Comparison of ENCODE assay signal across 24 cellular contexts in the genomic region with DNA sequence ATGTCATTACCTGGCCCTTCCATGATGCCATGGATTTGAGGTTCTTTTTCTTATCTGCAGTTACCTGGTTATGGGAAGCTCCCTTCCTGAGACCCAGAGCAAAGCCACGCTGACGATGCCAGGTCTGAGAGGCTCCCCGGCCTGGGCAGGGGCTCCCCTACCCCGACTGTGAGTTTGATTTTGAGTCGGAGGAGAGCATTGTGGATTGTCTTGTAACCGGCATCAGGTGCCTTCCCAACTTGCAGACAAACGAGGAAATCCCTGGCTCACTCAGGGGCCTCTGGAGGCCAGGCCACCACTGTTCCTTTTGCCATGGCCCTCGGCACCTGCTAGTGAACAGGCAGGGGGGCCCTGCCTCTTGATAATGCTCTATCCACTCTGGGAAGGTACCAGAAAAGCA.
"Had no signal": no experiment of that assay in that cellular context is flagged by ENCODE, and none has a peak within 500 bp of the region (broad histone marks: within the 10 kb centered on the region; RNA-seq: fewer than 3 reads in every experiment).

No MANE protein-coding gene starts in this region.

- DNase-seq: activated CD4-positive, alpha-beta memory T cell treated with anti-CD3 and anti-CD28 coated beads for 36 hours; activated CD4-positive, alpha-beta T cell treated with anti-CD3 and anti-CD28 coated beads for 4 hours; activated CD8-positive, alpha-beta memory T cell treated with anti-CD3 and anti-CD28 coated beads, Interleukin-2, amount 50 U/mL, for 4 hours; activated naive CD4-positive, alpha-beta T cell; activated T-cell treated with anti-CD3 and anti-CD28 coated beads, Interleukin-2, amount 50 U/mL, for 4 hours; amniotic stem cell; brain microvascular endothelial cell; central memory CD4-positive, alpha-beta T cell; foreskin melanocyte; heart right ventricle; left lung; lower lobe of right lung; mesendoderm; mucosa of descending colon; small intestine; stimulated activated CD4-positive, alpha-beta T cell treated with anti-CD3 and anti-CD28 coated beads, Interleukin-1b, Interleukin-23, amount 100 ng/mL, for 48 hours; stimulated activated CD4-positive, alpha-beta T cell treated with anti-CD3 and anti-CD28 coated beads, Interleukin-4, amount 100 ng/mL, for 4 hours; stimulated activated CD8-positive, alpha-beta memory T cell treated with anti-CD3 and anti-CD28 coated beads, Interleukin-4, amount 100 ng/mL, for 48 hours; T-helper 9 cell had no signal

- H3K4me3 Mint-ChIP-seq: activated CD4-positive, alpha-beta memory T cell treated with anti-CD3 and anti-CD28 coated beads for 36 hours; activated T-cell treated with anti-CD3 and anti-CD28 coated beads, Interleukin-2, amount 50 U/mL, for 4 hours; activated T-helper 17 cell treated with anti-CD3 and anti-CD28 coated beads, Interleukin-2, amount 50 U/mL, for 72 hours; dendritic cell treated with granulocyte-macrophage colony-stimulating factor and Interleukin-4, amounts not matched to agents 40 ng/mL and 50 ng/mL, for 4 days; natural killer cell treated with Interleukin-12 subunit alpha and Interleukin-12 subunit beta and Interleukin-15 and Interleukin-18, amount 100 ng/mL, for 72 hours; stimulated activated memory B cell treated with anti-CD40 and anti-IgM and Interleukin-4, amounts not matched to agents 10 μg/mL and 1 μg/mL and 100 μg/mL, for 72 hours had no signal

- H3K36me3 Mint-ChIP-seq: natural killer cell treated with Interleukin-12 subunit alpha and Interleukin-12 subunit beta and Interleukin-15 and Interleukin-18, amount 100 ng/mL, for 72 hours; stimulated activated memory B cell treated with anti-CD40 and anti-IgM and Interleukin-4, amounts not matched to agents 10 μg/mL and 1 μg/mL and 100 μg/mL, for 72 hours had no signal

- H3K4me1 Mint-ChIP-seq: activated T-helper 17 cell treated with anti-CD3 and anti-CD28 coated beads, Interleukin-2, amount 50 U/mL, for 72 hours; stimulated activated memory B cell treated with anti-CD40 and anti-IgM and Interleukin-4, amounts not matched to agents 10 μg/mL and 1 μg/mL and 100 μg/mL, for 72 hours had no signal

- H3K9me3 Mint-ChIP-seq: activated CD4-positive, alpha-beta memory T cell treated with anti-CD3 and anti-CD28 coated beads for 36 hours; activated T-cell treated with anti-CD3 and anti-CD28 coated beads, Interleukin-2, amount 50 U/mL, for 4 hours; activated T-helper 17 cell treated with anti-CD3 and anti-CD28 coated beads, Interleukin-2, amount 50 U/mL, for 72 hours; dendritic cell treated with granulocyte-macrophage colony-stimulating factor and Interleukin-4, amounts not matched to agents 40 ng/mL and 50 ng/mL, for 4 days; natural killer cell treated with Interleukin-12 subunit alpha and Interleukin-12 subunit beta and Interleukin-15 and Interleukin-18, amount 100 ng/mL, for 72 hours; stimulated activated memory B cell treated with anti-CD40 and anti-IgM and Interleukin-4, amounts not matched to agents 10 μg/mL and 1 μg/mL and 100 μg/mL, for 72 hours had no signal

- H3K27me3 Mint-ChIP-seq: activated CD4-positive, alpha-beta memory T cell treated with anti-CD3 and anti-CD28 coated beads for 36 hours; activated T-helper 17 cell treated with anti-CD3 and anti-CD28 coated beads, Interleukin-2, amount 50 U/mL, for 72 hours; dendritic cell treated with granulocyte-macrophage colony-stimulating factor and Interleukin-4, amounts not matched to agents 40 ng/mL and 50 ng/mL, for 4 days; natural killer cell treated with Interleukin-12 subunit alpha and Interleukin-12 subunit beta and Interleukin-15 and Interleukin-18, amount 100 ng/mL, for 72 hours had no signal

- ATAC-seq: activated T-cell treated with anti-CD3 and anti-CD28 coated beads, Interleukin-2, amount 50 U/mL, for 4 hours; activated T-helper 17 cell treated with anti-CD3 and anti-CD28 coated beads, Interleukin-2, amount 50 U/mL, for 72 hours; heart right ventricle; left lung; lower lobe of right lung; mucosa of descending colon; natural killer cell treated with Interleukin-12 subunit alpha and Interleukin-12 subunit beta and Interleukin-15 and Interleukin-18, amount 100 ng/mL, for 72 hours; sciatic nerve; stimulated activated memory B cell treated with anti-CD40 and anti-IgM and Interleukin-4, amounts not matched to agents 10 μg/mL and 1 μg/mL and 100 μg/mL, for 72 hours had no signal

- H3K27ac Mint-ChIP-seq: activated CD4-positive, alpha-beta memory T cell treated with anti-CD3 and anti-CD28 coated beads for 36 hours; activated T-helper 17 cell treated with anti-CD3 and anti-CD28 coated beads, Interleukin-2, amount 50 U/mL, for 72 hours; dendritic cell treated with granulocyte-macrophage colony-stimulating factor and Interleukin-4, amounts not matched to agents 40 ng/mL and 50 ng/mL, for 4 days; stimulated activated memory B cell treated with anti-CD40 and anti-IgM and Interleukin-4, amounts not matched to agents 10 μg/mL and 1 μg/mL and 100 μg/mL, for 72 hours had no signal
